In the genomic region with DNA sequence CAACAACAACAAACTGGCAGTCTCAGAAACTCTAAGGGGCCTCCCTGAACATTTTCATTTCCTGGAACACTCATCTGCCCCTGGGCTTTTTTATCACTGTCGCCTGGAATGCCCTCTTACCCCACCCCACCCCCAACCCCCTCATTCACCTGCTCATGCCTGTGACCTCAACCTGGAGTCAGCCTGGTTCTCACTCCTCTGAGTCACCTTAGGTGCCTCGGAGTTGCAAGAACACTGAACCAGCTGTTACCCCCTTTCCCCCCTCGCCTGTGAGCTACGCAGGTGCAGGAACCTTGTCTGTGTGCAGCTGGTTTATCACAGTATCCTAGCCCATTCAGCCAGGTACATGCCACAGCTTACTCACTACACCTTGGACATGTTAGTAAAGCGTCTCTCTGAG, we compare ENCODE assay signal across 1 cellular context.
TF ChIP-seq lines count a peak whose summit lies in the region.

No MANE protein-coding gene starts in this region.

TF ChIP-seq in SK-N-SH, 30 proteins besides CTCF, POLR2A, EP300 and RAD21 (continued from another document):
- TF ChIP-seq, protein P1, sequence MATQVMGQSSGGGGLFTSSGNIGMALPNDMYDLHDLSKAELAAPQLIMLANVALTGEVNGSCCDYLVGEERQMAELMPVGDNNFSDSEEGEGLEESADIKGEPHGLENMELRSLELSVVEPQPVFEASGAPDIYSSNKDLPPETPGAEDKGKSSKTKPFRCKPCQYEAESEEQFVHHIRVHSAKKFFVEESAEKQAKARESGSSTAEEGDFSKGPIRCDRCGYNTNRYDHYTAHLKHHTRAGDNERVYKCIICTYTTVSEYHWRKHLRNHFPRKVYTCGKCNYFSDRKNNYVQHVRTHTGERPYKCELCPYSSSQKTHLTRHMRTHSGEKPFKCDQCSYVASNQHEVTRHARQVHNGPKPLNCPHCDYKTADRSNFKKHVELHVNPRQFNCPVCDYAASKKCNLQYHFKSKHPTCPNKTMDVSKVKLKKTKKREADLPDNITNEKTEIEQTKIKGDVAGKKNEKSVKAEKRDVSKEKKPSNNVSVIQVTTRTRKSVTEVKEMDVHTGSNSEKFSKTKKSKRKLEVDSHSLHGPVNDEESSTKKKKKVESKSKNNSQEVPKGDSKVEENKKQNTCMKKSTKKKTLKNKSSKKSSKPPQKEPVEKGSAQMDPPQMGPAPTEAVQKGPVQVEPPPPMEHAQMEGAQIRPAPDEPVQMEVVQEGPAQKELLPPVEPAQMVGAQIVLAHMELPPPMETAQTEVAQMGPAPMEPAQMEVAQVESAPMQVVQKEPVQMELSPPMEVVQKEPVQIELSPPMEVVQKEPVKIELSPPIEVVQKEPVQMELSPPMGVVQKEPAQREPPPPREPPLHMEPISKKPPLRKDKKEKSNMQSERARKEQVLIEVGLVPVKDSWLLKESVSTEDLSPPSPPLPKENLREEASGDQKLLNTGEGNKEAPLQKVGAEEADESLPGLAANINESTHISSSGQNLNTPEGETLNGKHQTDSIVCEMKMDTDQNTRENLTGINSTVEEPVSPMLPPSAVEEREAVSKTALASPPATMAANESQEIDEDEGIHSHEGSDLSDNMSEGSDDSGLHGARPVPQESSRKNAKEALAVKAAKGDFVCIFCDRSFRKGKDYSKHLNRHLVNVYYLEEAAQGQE (IDR thresholded peaks at IDR 0.05; ENCODE audit: low read depth, low read length) = no peak
- no peak for TF ChIP-seq TEAD4 (IDR thresholded peaks at IDR 0.05; ENCODE audit: borderline replicate concordance, insufficient read depth)
- TF ChIP-seq CHD2 (IDR thresholded peaks at IDR 0.05; ENCODE audit: low read length, partially characterized antibody) = no peak
- TF ChIP-seq NRF1 (IDR thresholded peaks at IDR 0.05; ENCODE audit: low read depth, low read length) = no peak
- TF ChIP-seq SMC3 (IDR thresholded peaks at IDR 0.05; ENCODE audit: low read depth, low read length) = no peak
- no peak for TF ChIP-seq EZH2phosphoT487 (IDR thresholded peaks at IDR 0.05; ENCODE audit: borderline replicate concordance, low read depth)
- no peak for TF ChIP-seq FOSL2 (IDR thresholded peaks at IDR 0.05; ENCODE audit: borderline replicate concordance, low read depth)
- TF ChIP-seq GATA2 (CRISPR knock-in tag; IDR thresholded peaks at IDR 0.05) = no peak
- TF ChIP-seq, protein P2, sequence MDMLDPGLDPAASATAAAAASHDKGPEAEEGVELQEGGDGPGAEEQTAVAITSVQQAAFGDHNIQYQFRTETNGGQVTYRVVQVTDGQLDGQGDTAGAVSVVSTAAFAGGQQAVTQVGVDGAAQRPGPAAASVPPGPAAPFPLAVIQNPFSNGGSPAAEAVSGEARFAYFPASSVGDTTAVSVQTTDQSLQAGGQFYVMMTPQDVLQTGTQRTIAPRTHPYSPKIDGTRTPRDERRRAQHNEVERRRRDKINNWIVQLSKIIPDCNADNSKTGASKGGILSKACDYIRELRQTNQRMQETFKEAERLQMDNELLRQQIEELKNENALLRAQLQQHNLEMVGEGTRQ (IDR thresholded peaks at IDR 0.05; ENCODE audit: borderline replicate concordance, low read depth, low read length) = no peak
